In the genomic region with DNA sequence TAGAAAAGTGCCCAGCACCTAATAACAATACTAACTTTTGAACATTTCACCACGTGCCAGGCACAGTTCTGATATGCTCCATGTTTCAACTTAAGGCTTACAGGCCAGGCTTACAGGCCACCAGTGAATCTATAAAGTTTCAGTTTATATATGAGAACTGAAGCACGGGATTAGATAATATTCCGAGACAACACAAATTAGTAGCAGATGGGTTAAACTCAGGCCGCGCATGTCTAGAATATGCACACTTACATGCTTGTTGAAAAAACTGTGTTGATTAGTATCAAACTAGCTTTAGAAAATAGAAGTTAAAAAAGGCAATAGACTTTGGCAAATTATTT, we compare ENCODE assay signal across 9 cellular contexts.
DNase-seq lines count a peak whose midpoint lies in the region; ATAC-seq and TF ChIP-seq lines count a peak whose summit lies in the region.
"Had no signal": no experiment of that assay in that cellular context is flagged by ENCODE, and none has a peak within 500 bp of the region (broad histone marks: within the 10 kb centered on the region; RNA-seq: fewer than 3 reads in every experiment).

No MANE protein-coding gene starts in this region.

- TF ChIP-seq EP300 in ovary (IDR thresholded peaks at IDR 0.05), result no peak

- no peaks in the 10 kb centered on the region for H3K27me3 Mint-ChIP-seq in CD4-positive, alpha-beta T cell
- H3K27me3 Mint-ChIP-seq in effector memory CD8-positive, alpha-beta T cell, result no peaks in the 10 kb centered on the region

- H3K36me3 ChIP-seq in MG63, result peaks cover 6% of the 10 kb centered on the region; the same call in 1 of the 2 replicates
- no peaks in the 10 kb centered on the region for H3K36me3 ChIP-seq in ovary

- H3K27ac ChIP-seq in CD4-positive, alpha-beta T cell (ENCODE audit: low read depth, low read length), result no peak overlapping the region
- H3K27ac ChIP-seq in ovary, result peak overlapping the region; percentile 6 to 69

- POLR2A ChIA-PET in CD4-positive, alpha-beta T cell (lab: Charles Lee), result interaction anchor here (1.5 kb wide), 1 partner anchor 588 kb away, joined by 4 read pairs; the partner anchor contains the start of genes FASTKD3 and MTRR

- peaks cover 38% of the 10 kb centered on the region for H3K4me1 Mint-ChIP-seq in CD4-positive, alpha-beta T cell (ENCODE audit: low read depth)
- H3K4me1 Mint-ChIP-seq in effector memory CD8-positive, alpha-beta T cell (ENCODE audit: low read depth in 2 of 2), result peaks cover 0 to 8% of the 10 kb centered on the region in 2 donors

- CTCF ChIA-PET in CD4-positive, alpha-beta T cell (lab: Charles Lee), result no interaction called here

- H3K4me3 ChIP-seq in MG63, result peak overlapping the region; percentile 77
- H3K4me3 ChIP-seq in ovary, result no peak overlapping the region

- DNase-seq in CD4-positive, alpha-beta T cell, result no peak
- DNase-seq in MG63 (no peak), ovary (no peak), D341Med (ENCODE audit: low spot score) (no peak), A172 (ENCODE audit: low spot score) (no peak), medulla oblongata (ENCODE audit: extremely low spot score) (no peak)
- no peak for DNase-seq in effector memory CD8-positive, alpha-beta T cell
- DNase-seq in stimulated activated CD4-positive, alpha-beta T cell treated with anti-CD3 and anti-CD28 coated beads, Interleukin-2, amount 100 ng/mL, for 48 hours, result no peak
- DNase-seq: MM.1S had no signal

- peaks cover 19% of the 10 kb centered on the region for H3K36me3 Mint-ChIP-seq in CD4-positive, alpha-beta T cell (ENCODE audit: low read depth)
- peaks cover 8% of the 10 kb centered on the region for H3K36me3 Mint-ChIP-seq in effector memory CD8-positive, alpha-beta T cell (ENCODE audit: insufficient read depth)

- peak overlapping the region; percentile 91 for H3K4me3 Mint-ChIP-seq in CD4-positive, alpha-beta T cell
- H3K4me3 Mint-ChIP-seq in effector memory CD8-positive, alpha-beta T cell, result peak overlapping the region; percentile 67 to 74

- H3K9me3 Mint-ChIP-seq in CD4-positive, alpha-beta T cell, result no peaks in the 10 kb centered on the region
- H3K9me3 Mint-ChIP-seq in effector memory CD8-positive, alpha-beta T cell, result no peaks in the 10 kb centered on the region

- TF ChIP-seq CTCF in CD4-positive, alpha-beta T cell (IDR thresholded peaks at IDR 0.05), result no peak
- no peak for TF ChIP-seq CTCF in ovary (IDR thresholded peaks at IDR 0.05)

- WGBS in ovary, 3 donors, result 70 to 79% (median 75%) methylated on average over 5 of the region's 5 CpGs

- no peak for TF ChIP-seq POLR2A in ovary (IDR thresholded peaks at IDR 0.05)

- peak overlapping the region; percentile 55 for H3K27ac Mint-ChIP-seq in CD4-positive, alpha-beta T cell
- H3K27ac Mint-ChIP-seq in effector memory CD8-positive, alpha-beta T cell, result peak overlapping the region; percentile 35 to 84

- no peaks in the 10 kb centered on the region for H3K9me3 ChIP-seq in CD4-positive, alpha-beta T cell (ENCODE audit: control insufficient read depth, low read length)
- H3K9me3 ChIP-seq in MG63 (no peaks in the 10 kb centered on the region; the same call in 1 of the 2 replicates), ovary (no peaks in the 10 kb centered on the region)

- no peaks in the 10 kb centered on the region for H3K4me1 ChIP-seq in ovary (ENCODE audit: insufficient read depth)

- no peak for ATAC-seq in CD4-positive, alpha-beta T cell (ENCODE audit: poor library complexity)
- ATAC-seq in effector memory CD8-positive, alpha-beta T cell (replicated peaks), result no peak

- no peaks in the 10 kb centered on the region for H3K27me3 ChIP-seq in CD4-positive, alpha-beta T cell (ENCODE audit: control insufficient read depth, insufficient read depth, low read length)
- H3K27me3 ChIP-seq in MG63 (no peaks in the 10 kb centered on the region; the same call in 1 of the 2 replicates), ovary (no peaks in the 10 kb centered on the region)

- intact Hi-C loops in CD4-positive, alpha-beta T cell (cut with DNase I, micrococcal nuclease), result loop anchor here in 1 of 2 experiments (10.0 kb wide), 1 partner anchor 602 kb away; the partner anchor contains the start of gene CFAP90
- intact Hi-C loops in ovary (cut with DNase I), result no loop called here
